In the genomic region with DNA sequence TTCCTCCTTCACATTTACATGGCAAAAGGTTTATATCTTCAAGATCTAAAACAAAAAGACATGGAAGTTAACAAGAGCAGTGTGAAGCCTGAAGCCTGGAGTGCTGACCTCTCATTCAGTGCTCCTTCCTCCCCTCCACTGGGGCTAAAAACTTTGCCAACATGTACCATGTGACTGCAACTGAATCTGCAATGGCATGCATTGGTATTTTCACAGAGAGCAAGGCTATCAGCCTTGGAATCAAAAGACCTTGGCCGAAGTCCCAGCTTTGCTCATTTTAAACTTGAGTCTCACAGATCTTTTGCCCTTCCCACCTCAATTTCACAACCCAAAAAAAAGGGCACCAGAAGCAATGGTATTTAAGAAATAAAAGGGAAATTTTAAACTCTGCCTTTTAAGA, we compare ENCODE assay signal across 11 cellular contexts.
DNase-seq lines count a peak whose midpoint lies in the region; TF ChIP-seq lines count a peak whose summit lies in the region.
"Had no signal": no experiment of that assay in that cellular context is flagged by ENCODE, and none has a peak within 500 bp of the region (broad histone marks: within the 10 kb centered on the region; RNA-seq: fewer than 3 reads in every experiment).

No MANE protein-coding gene starts in this region.

- no peak overlapping the region for H2BK5ac ChIP-seq in H9 (ENCODE audit: insufficient read length, low read length)

- POLR2A ChIA-PET in MCF 10A (lab: Yijun Ruan, JAX), result interaction anchor here (0.6 to 2.0 kb wide), 5 partner anchors 9 to 928 kb away, joined by 3 to 7 read pairs (median 4); a partner anchor contains a TSS

- H3K27me3 ChIP-seq in tibial artery (no peaks in the 10 kb centered on the region), H9 (ENCODE audit: insufficient read depth, low read length) (peaks cover under 1% of the 10 kb centered on the region; the same call in 1 of the 2 replicates)
- H3K27me3 ChIP-seq: heart right ventricle had no signal

- no peak overlapping the region for H2BK15ac ChIP-seq in H9 (ENCODE audit: low read depth, low read length)

- H3K4me3 Mint-ChIP-seq in MCF 10A (ENCODE audit: unreplicated experiment) (peak overlapping the region; percentile 17), H9 (no peak overlapping the region)
- H3K4me3 Mint-ChIP-seq: activated T-cell treated with anti-CD3 and anti-CD28 coated beads, Interleukin-2, amount 50 U/mL, for 24 hours had no signal

- H2BK12ac ChIP-seq in H9 (ENCODE audit: insufficient read length, low read depth, low read length), result no peak overlapping the region

- no peak overlapping the region for H2AK5ac ChIP-seq in H9 (ENCODE audit: insufficient read length, low read length)

- no peak overlapping the region for H3K4ac ChIP-seq in H9 (ENCODE audit: low read depth, low read length)

- peaks cover 41% of the 10 kb centered on the region for H3K4me1 Mint-ChIP-seq in MCF 10A (ENCODE audit: insufficient read depth, unreplicated experiment)
- H3K4me1 Mint-ChIP-seq in H9, result peaks cover 10 to 11% of the 10 kb centered on the region in 2 experiments

- no peak overlapping the region for H3K9ac ChIP-seq in H9 (ENCODE audit: extremely low read depth, insufficient read length, low read length)

- TF ChIP-seq CTCF in MCF 10A (IDR thresholded peaks at IDR 0.05; ENCODE audit: unreplicated experiment) (no peak), tibial artery (IDR thresholded peaks at IDR 0.05) (no peak), H9 (conservative IDR thresholded peaks at IDR 0.05) (no peak)

- H2BK20ac ChIP-seq in H9 (ENCODE audit: low read depth, low read length, poor library complexity, severe bottlenecking), result no peak overlapping the region

- H3K27ac ChIP-seq in tibial artery (peak overlapping the region in 1 of 2 donors; percentile 53), H9 (ENCODE audit: insufficient read length, low read depth, low read length) (no peak overlapping the region)
- H3K27ac ChIP-seq: heart right ventricle had no signal

- CTCF ChIA-PET in MCF 10A (lab: Yijun Ruan, JAX), result interaction anchor here (1.0 to 1.6 kb wide), 2 partner anchors 11 to 191 kb away, joined by 3 to 5 read pairs; no protein-coding TSS in a partner anchor

- H2BK120ac ChIP-seq in H9 (ENCODE audit: low read depth, low read length, poor library complexity, severe bottlenecking), result no peak overlapping the region

- no peaks in the 10 kb centered on the region for H3K79me2 ChIP-seq in H9 (ENCODE audit: insufficient read depth, low read length)

- H3K23me2 ChIP-seq in H9 (ENCODE audit: insufficient read length, low read depth, low read length, poor library complexity, severe bottlenecking), result no peaks in the 10 kb centered on the region

- H3K9me3 Mint-ChIP-seq in MCF 10A (ENCODE audit: unreplicated experiment) (no peaks in the 10 kb centered on the region), H9 (no peaks in the 10 kb centered on the region)
- H3K9me3 Mint-ChIP-seq: activated T-cell treated with anti-CD3 and anti-CD28 coated beads, Interleukin-2, amount 50 U/mL, for 24 hours had no signal

- no peaks in the 10 kb centered on the region for H3K9me3 ChIP-seq in tibial artery
- H3K9me3 ChIP-seq in H9 (ENCODE audit: control insufficient read depth, low read depth, low read length), result no peaks in the 10 kb centered on the region
- H3K9me3 ChIP-seq: heart right ventricle had no signal

- H4K8ac ChIP-seq in H9 (replicated peaks; ENCODE audit: insufficient read length, low read depth, low read length), result no peak overlapping the region

- H3K4me1 ChIP-seq in tibial artery (peaks cover 0 to 47% (median 12%) of the 10 kb centered on the region in 4 donors), H9 (ENCODE audit: insufficient read depth, low read length) (no peaks in the 10 kb centered on the region)

- H3K27ac Mint-ChIP-seq in MCF 10A (ENCODE audit: low read depth, unreplicated experiment) (no peak overlapping the region), H9 (0 out of 7 replicates have a peak overlapping the region, but pooled peaks of 1 of the 3 experiments have one; percentile 12)
- H3K27ac Mint-ChIP-seq: activated T-cell treated with anti-CD3 and anti-CD28 coated beads, Interleukin-2, amount 50 U/mL, for 24 hours had no signal

- intact Hi-C loops in MCF 10A (cut with micrococcal nuclease), result no loop called here
- intact Hi-C loops in tibial artery (cut with DNase I; ENCODE audit: low total_unique reads), result no loop called here

- H3K36me3 Mint-ChIP-seq in MCF 10A (ENCODE audit: insufficient read depth, unreplicated experiment), result peaks cover 4% of the 10 kb centered on the region
- no peaks in the 10 kb centered on the region for H3K36me3 Mint-ChIP-seq in H9 (ENCODE audit: insufficient read depth in 1 of 3, low read depth in 3 of 3)

- no peak overlapping the region for H2AFZ ChIP-seq in H9 (ENCODE audit: low read length)

- no peak overlapping the region for H3K23ac ChIP-seq in H9 (ENCODE audit: insufficient read length, low read depth, low read length)

- no CpG with 5 or more reads among the region's 1 CpG for WGBS in H9 (ENCODE audit: extremely low coverage, insufficient read length, low lambda C conversion rate)

- H3K4me3 ChIP-seq in tibial artery, result no peak overlapping the region
- H3K4me3 ChIP-seq: heart right ventricle had no signal

- H3K56ac ChIP-seq in H9 (ENCODE audit: insufficient read length, low read depth, low read length), result no peak overlapping the region

- H3T11ph ChIP-seq in H9 (ENCODE audit: low read length), result no peak overlapping the region

- H3K14ac ChIP-seq in H9 (ENCODE audit: insufficient read depth, low read length), result no peak overlapping the region

- no peaks in the 10 kb centered on the region for H3K79me1 ChIP-seq in H9 (ENCODE audit: insufficient read depth, low read depth, low read length, poor library complexity, severe bottlenecking)

- H4K20me1 ChIP-seq in H9 (ENCODE audit: control insufficient read depth, insufficient read depth, insufficient read length), result no peaks in the 10 kb centered on the region

- peak in 45 of 76 experiments; percentile 1 to 88 (median 39) for DNase-seq in HUDEP-2 (lab: John Stamatoyannopoulos, UW; ENCODE audit: unreplicated experiment in 76 of 76)
- DNase-seq in MCF 10A (ENCODE audit: unreplicated experiment), result peak; percentile 89
- DNase-seq in left kidney (ENCODE audit: low read depth, low spot score), result peak; percentile 9
- peak; percentile 65 to 75 for DNase-seq in tibial artery
- DNase-seq in activated CD4-positive, CD25-positive, alpha-beta regulatory T cell (lab: John Stamatoyannopoulos, UW), result no peak
- no peak for DNase-seq in C1 segment of cervical spinal cord (lab: John Stamatoyannopoulos, UW)
- DNase-seq in H9, result no peak
- DNase-seq: activated T-cell treated with anti-CD3 and anti-CD28 coated beads, Interleukin-2, amount 50 U/mL, for 24 hours; central memory CD4-positive, alpha-beta T cell; heart right ventricle; NCI-H1048 had no signal

- no TSS peak for BruUV-seq in MCF 10A (replicated peaks; lab: Mats Ljungman, UMichigan)

- H3K18ac ChIP-seq in H9 (ENCODE audit: insufficient read length, low read depth, low read length), result no peak overlapping the region

- H3K27me3 Mint-ChIP-seq in MCF 10A (ENCODE audit: insufficient read depth, unreplicated experiment) (no peaks in the 10 kb centered on the region), H9 (ENCODE audit: low read depth) (peaks cover 33% of the 10 kb centered on the region)

- no peak overlapping the region for H4K91ac ChIP-seq in H9 (ENCODE audit: insufficient read length, low read depth, low read length)

- H4K5ac ChIP-seq in H9 (ENCODE audit: insufficient read length, low read depth, low read length), result no peak overlapping the region

- H3K4me2 ChIP-seq in H9 (ENCODE audit: insufficient read depth, insufficient read length, low read length), result no peak overlapping the region

- H3K36me3 ChIP-seq in tibial artery, result no peaks in the 10 kb centered on the region
- H3K36me3 ChIP-seq: heart right ventricle had no signal

Comparison
In these comparisons a context has a peak if more than half of its experiments do, and no peak if none do; other contexts are left out.
1. DNase-seq: peak in HUDEP-2 (45 of 76), MCF 10A (single experiment), left kidney (single experiment) and tibial artery (2 of 2); none in activated CD4-positive, CD25-positive, alpha-beta regulatory T cell (0 of 4), C1 segment of cervical spinal cord (0 of 14) and H9 (single experiment).